ENCODE assay signal across 32 cellular contexts in the genomic region with DNA sequence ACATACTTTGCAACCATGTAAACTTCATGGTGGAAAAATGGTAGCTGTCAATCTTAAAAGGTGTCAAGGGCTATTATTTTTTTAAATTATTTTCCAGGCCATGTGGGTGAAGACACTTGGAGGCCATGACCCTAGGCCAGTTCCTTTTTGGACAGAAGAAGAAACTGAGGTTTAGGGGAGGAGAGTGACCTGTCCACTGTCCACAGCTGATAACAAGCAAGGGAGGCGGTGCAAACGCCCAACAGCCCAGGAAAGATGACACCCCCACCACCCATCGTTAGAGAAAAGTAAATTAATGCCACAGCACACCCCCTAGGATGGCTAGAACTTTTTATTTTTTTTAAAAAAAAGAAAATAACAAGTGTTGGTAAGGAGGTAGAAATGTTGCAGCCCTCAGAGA. TPM values are rescaled to one million over a fixed set of nuclear protein-coding genes. Genes with fewer than 3 reads are reported as not detected.
"Had no signal": no experiment of that assay in that cellular context is flagged by ENCODE, and none has a peak within 500 bp of the region (broad histone marks: within the 10 kb centered on the region; RNA-seq: fewer than 3 reads in every experiment).

No MANE protein-coding gene starts in this region.

- FAIRE-seq: endothelial cell of umbilical vein, pancreas, urothelium cell line had no signal

- H3K9me3 Mint-ChIP-seq: immature natural killer cell; memory B cell; natural killer cell treated with Interleukin-12 subunit alpha and Interleukin-12 subunit beta and Interleukin-15 and Interleukin-18, amount 100 ng/mL, for 72 hours; neural crest cell; stimulated activated memory B cell treated with anti-CD40 and anti-IgM and Interleukin-4, amounts not matched to agents 10 μg/mL and 1 μg/mL and 100 μg/mL, for 72 hours had no signal

- H3K4me3 Mint-ChIP-seq: immature natural killer cell; memory B cell; natural killer cell treated with Interleukin-12 subunit alpha and Interleukin-12 subunit beta and Interleukin-15 and Interleukin-18, amount 100 ng/mL, for 72 hours; neural crest cell; stimulated activated memory B cell treated with anti-CD40 and anti-IgM and Interleukin-4, amounts not matched to agents 10 μg/mL and 1 μg/mL and 100 μg/mL, for 72 hours had no signal

- H3K27ac ChIP-seq: coronary artery, esophagus muscularis mucosa, foreskin keratinocyte, neutrophil, pancreas, spleen, thoracic aorta, tibial nerve, upper lobe of left lung had no signal

- H3K27ac Mint-ChIP-seq: immature natural killer cell; memory B cell; natural killer cell treated with Interleukin-12 subunit alpha and Interleukin-12 subunit beta and Interleukin-15 and Interleukin-18, amount 100 ng/mL, for 72 hours; progenitor cell of endocrine pancreas; stimulated activated memory B cell treated with anti-CD40 and anti-IgM and Interleukin-4, amounts not matched to agents 10 μg/mL and 1 μg/mL and 100 μg/mL, for 72 hours had no signal

- DNase-seq: dermis blood vessel endothelial cell; effector memory CD4-positive, alpha-beta T cell; glutamatergic neuron; hypothalamus; immature natural killer cell; islet precursor cell; pancreas; spleen; stimulated activated CD4-positive, alpha-beta T cell treated with anti-CD3 and anti-CD28 coated beads, Interleukin-4, amount 100 ng/mL, for 4 hours; stimulated activated naive CD8-positive, alpha-beta T cell treated with anti-CD3 and anti-CD28 coated beads, Interleukin-15, Interleukin-2, amounts not matched to agents 100 U/mL and 50 U/mL, for 24 hours; upper lobe of left lung had no signal

- H3K4me3 ChIP-seq: coronary artery, esophagus muscularis mucosa, lung, pancreas, spleen, thoracic aorta, tibial nerve, upper lobe of left lung had no signal

- H3K36me3 Mint-ChIP-seq: immature natural killer cell; memory B cell; natural killer cell treated with Interleukin-12 subunit alpha and Interleukin-12 subunit beta and Interleukin-15 and Interleukin-18, amount 100 ng/mL, for 72 hours; stimulated activated memory B cell treated with anti-CD40 and anti-IgM and Interleukin-4, amounts not matched to agents 10 μg/mL and 1 μg/mL and 100 μg/mL, for 72 hours had no signal

- ATAC-seq: foreskin keratinocyte; left lobe of liver; natural killer cell treated with Interleukin-12 subunit alpha and Interleukin-12 subunit beta and Interleukin-15 and Interleukin-18, amount 100 ng/mL, for 72 hours; pancreas; sciatic nerve; stimulated activated memory B cell treated with anti-CD40 and anti-IgM and Interleukin-4, amounts not matched to agents 10 μg/mL and 1 μg/mL and 100 μg/mL, for 72 hours; stimulated activated naive CD8-positive, alpha-beta T cell treated with anti-CD3 and anti-CD28 coated beads, Interleukin-15, Interleukin-2, amounts not matched to agents 100 U/mL and 50 U/mL, for 24 hours had no signal

- H3K9me3 ChIP-seq: esophagus muscularis mucosa, neutrophil, pancreas, spleen, thoracic aorta, tibial nerve, upper lobe of left lung had no signal

- H3K4me1 ChIP-seq: foreskin keratinocyte, pancreas had no signal

- H3K36me3 ChIP-seq: esophagus muscularis mucosa, neutrophil, pancreas, spleen, thoracic aorta, tibial nerve, upper lobe of left lung had no signal

RNA-seq across cellular contexts. Expression of gene ENPP7, which starts 19.2 kb away (rescaled TPM):
- total RNA-seq: dermis blood vessel endothelial cell, endothelial cell of umbilical vein, epithelial cell of proximal tubule, esophagus muscularis mucosa, fibroblast of lung, foreskin keratinocyte, mononuclear cell, neural crest cell, omental fat pad, progenitor cell of endocrine pancreas, sciatic nerve, skeletal muscle tissue, thoracic aorta, tibial nerve had no signal
- polyA plus RNA-seq: endothelial cell of umbilical vein, fibroblast of lung, foreskin keratinocyte, lung had no signal
